In the genomic region with DNA sequence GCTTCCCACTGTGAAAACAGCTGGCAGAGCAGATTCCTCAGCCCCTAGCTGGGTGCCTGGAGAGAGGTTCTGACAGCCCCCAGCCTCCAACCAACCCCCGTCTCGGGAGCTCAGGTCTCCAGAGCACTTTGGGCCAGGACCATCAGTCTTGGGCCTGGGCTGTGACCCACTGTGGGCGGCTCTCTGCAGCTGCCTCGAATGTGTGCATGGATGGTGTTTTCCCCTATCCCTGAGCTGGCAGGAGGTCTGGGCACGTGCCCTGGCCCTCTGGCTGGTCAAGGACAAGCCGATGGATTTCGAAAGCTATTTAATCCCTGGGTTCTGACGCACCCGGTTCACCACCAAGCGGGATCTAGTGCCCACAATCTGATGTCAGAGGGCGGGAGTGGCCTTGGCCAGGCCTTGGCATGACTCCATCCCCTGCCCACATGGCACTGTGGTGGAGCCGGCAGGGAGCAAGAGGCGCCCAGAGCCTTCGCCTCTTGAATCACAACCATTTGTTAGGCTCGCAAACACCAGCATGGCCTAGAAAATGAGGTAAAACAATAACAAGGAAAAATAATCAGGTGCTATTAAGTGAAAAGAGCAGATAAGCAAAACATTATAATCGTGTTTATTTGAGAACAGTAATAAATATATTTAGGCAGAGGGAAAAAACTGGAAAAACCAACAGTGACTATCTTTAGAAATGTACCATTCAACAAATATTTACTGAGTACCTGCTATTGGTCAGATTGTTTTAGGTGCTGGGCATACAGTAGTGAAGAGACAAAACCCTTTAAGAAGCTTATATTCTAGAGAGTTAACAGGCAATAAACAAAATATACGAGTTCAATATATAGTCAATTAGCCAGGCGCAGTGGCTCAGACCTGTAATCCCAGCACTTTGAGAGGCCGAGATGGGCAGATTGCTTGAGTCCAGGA, we compare ENCODE assay signal across 1 cellular context.
TF ChIP-seq lines count a peak whose summit lies in the region.

No MANE protein-coding gene starts in this region.

TF ChIP-seq in HepG2, 621 proteins besides CTCF, POLR2A, EP300 and RAD21 (continued from another document and continues in another):
- TF ChIP-seq ZNF292 (CRISPR knock-in tag; IDR thresholded peaks at IDR 0.05; ENCODE audit: borderline replicate concordance, low read depth) (no peak), ZNF564 (CRISPR knock-in tag; IDR thresholded peaks at IDR 0.05) (no peak), GATAD2A (CRISPR knock-in tag; IDR thresholded peaks at IDR 0.05) (peak; percentile 83), ZBTB49 (CRISPR knock-in tag; IDR thresholded peaks at IDR 0.05; ENCODE audit: borderline replicate concordance) (no peak), RERE (CRISPR knock-in tag; IDR thresholded peaks at IDR 0.05; ENCODE audit: low read depth) (no peak), NFIC (IDR thresholded peaks at IDR 0.05; ENCODE audit: low read length) (no peak), HNF4A (CRISPR knock-in tag; IDR thresholded peaks at IDR 0.05) (peak; percentile 43), PRPF4 (IDR thresholded peaks at IDR 0.05; ENCODE audit: low read depth, low read length, poor library complexity, severe bottlenecking) (no peak), RXRB (CRISPR knock-in tag; IDR thresholded peaks at IDR 0.05; ENCODE audit: borderline replicate concordance) (no peak), CREB1 (IDR thresholded peaks at IDR 0.05) (no peak), CREB1 (CRISPR knock-in tag; IDR thresholded peaks at IDR 0.05) (no peak; the same call in 1 of the 2 replicates), CHD2 (IDR thresholded peaks at IDR 0.05; ENCODE audit: low read depth, low read length) (no peak), ZNF383 (CRISPR knock-in tag; IDR thresholded peaks at IDR 0.05; ENCODE audit: borderline replicate concordance) (no peak), ZBTB7A (CRISPR knock-in tag; IDR thresholded peaks at IDR 0.05) (0 out of 2 replicates have a peak, but pooled peaks have one; percentile 72), ZNF24 (IDR thresholded peaks at IDR 0.05) (no peak), GZF1 (CRISPR knock-in tag; IDR thresholded peaks at IDR 0.05) (no peak), ZNF792 (CRISPR knock-in tag; IDR thresholded peaks at IDR 0.05) (0 out of 2 replicates have a peak, but pooled peaks have one; percentile 13), NR1H2 (CRISPR knock-in tag; IDR thresholded peaks at IDR 0.05; ENCODE audit: borderline replicate concordance, low read depth) (no peak), ARNT (IDR thresholded peaks at IDR 0.05) (no peak), TAF15 (IDR thresholded peaks at IDR 0.05; ENCODE audit: low read depth, low read length, poor library complexity, severe bottlenecking) (no peak), THAP7 (CRISPR knock-in tag; IDR thresholded peaks at IDR 0.05) (0 out of 2 replicates have a peak, but pooled peaks have one; percentile 41), ZNF687 (CRISPR knock-in tag; IDR thresholded peaks at IDR 0.05) (peak; percentile 96), ZSCAN20 (CRISPR knock-in tag; IDR thresholded peaks at IDR 0.05; ENCODE audit: borderline replicate concordance) (no peak), MAF1 (CRISPR knock-in tag; IDR thresholded peaks at IDR 0.05; ENCODE audit: borderline replicate concordance) (no peak), HES4 (CRISPR knock-in tag; IDR thresholded peaks at IDR 0.05; ENCODE audit: borderline replicate concordance) (no peak), TOE1 (CRISPR knock-in tag; IDR thresholded peaks at IDR 0.05) (no peak), E2F5 (CRISPR knock-in tag; conservative IDR thresholded peaks at IDR 0.05) (no peak), ZFP62 (CRISPR knock-in tag; IDR thresholded peaks at IDR 0.05) (no peak), FOXK2 (IDR thresholded peaks at IDR 0.05) (no peak), PITX1 (CRISPR knock-in tag; IDR thresholded peaks at IDR 0.05) (peak; percentile 78), SNRNP70 (IDR thresholded peaks at IDR 0.05; ENCODE audit: low read depth, low read length) (no peak), ZNF878 (CRISPR knock-in tag; IDR thresholded peaks at IDR 0.05) (no peak), ATF5 (CRISPR knock-in tag; IDR thresholded peaks at IDR 0.05; ENCODE audit: low read depth) (no peak), FOXA1 (IDR thresholded peaks at IDR 0.05) (no peak), FOXA1 (CRISPR knock-in tag; IDR thresholded peaks at IDR 0.05) (no peak), IRF2 (CRISPR knock-in tag; IDR thresholded peaks at IDR 0.05) (no peak)
- TF ChIP-seq, protein P1, sequence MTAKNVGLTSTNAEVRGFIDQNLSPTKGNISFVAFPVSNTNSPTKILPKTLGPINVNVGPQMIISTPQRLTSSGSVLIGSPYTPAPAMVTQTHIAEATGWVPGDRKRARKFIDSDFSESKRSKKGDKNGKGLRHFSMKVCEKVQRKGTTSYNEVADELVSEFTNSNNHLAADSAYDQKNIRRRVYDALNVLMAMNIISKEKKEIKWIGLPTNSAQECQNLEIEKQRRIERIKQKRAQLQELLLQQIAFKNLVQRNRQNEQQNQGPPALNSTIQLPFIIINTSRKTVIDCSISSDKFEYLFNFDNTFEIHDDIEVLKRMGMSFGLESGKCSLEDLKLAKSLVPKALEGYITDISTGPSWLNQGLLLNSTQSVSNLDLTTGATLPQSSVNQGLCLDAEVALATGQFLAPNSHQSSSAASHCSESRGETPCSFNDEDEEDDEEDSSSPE (CRISPR knock-in tag; IDR thresholded peaks at IDR 0.05) = no peak
- TF ChIP-seq, protein P2, sequence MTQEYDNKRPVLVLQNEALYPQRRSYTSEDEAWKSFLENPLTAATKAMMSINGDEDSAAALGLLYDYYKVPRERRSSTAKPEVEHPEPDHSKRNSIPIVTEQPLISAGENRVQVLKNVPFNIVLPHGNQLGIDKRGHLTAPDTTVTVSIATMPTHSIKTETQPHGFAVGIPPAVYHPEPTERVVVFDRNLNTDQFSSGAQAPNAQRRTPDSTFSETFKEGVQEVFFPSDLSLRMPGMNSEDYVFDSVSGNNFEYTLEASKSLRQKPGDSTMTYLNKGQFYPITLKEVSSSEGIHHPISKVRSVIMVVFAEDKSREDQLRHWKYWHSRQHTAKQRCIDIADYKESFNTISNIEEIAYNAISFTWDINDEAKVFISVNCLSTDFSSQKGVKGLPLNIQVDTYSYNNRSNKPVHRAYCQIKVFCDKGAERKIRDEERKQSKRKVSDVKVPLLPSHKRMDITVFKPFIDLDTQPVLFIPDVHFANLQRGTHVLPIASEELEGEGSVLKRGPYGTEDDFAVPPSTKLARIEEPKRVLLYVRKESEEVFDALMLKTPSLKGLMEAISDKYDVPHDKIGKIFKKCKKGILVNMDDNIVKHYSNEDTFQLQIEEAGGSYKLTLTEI (CRISPR knock-in tag; conservative IDR thresholded peaks at IDR 0.05) = no peak
- TF ChIP-seq, protein P3, sequence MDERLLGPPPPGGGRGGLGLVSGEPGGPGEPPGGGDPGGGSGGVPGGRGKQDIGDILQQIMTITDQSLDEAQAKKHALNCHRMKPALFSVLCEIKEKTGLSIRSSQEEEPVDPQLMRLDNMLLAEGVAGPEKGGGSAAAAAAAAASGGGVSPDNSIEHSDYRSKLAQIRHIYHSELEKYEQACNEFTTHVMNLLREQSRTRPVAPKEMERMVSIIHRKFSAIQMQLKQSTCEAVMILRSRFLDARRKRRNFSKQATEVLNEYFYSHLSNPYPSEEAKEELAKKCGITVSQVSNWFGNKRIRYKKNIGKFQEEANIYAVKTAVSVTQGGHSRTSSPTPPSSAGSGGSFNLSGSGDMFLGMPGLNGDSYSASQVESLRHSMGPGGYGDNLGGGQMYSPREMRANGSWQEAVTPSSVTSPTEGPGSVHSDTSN (CRISPR knock-in tag; IDR thresholded peaks at IDR 0.05) = no peak
- TF ChIP-seq, protein P4, sequence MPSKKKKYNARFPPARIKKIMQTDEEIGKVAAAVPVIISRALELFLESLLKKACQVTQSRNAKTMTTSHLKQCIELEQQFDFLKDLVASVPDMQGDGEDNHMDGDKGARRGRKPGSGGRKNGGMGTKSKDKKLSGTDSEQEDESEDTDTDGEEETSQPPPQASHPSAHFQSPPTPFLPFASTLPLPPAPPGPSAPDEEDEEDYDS (CRISPR knock-in tag; IDR thresholded peaks at IDR 0.05) = no peak
